8 cellular contexts compared by ENCODE assay signal in the genomic region with DNA sequence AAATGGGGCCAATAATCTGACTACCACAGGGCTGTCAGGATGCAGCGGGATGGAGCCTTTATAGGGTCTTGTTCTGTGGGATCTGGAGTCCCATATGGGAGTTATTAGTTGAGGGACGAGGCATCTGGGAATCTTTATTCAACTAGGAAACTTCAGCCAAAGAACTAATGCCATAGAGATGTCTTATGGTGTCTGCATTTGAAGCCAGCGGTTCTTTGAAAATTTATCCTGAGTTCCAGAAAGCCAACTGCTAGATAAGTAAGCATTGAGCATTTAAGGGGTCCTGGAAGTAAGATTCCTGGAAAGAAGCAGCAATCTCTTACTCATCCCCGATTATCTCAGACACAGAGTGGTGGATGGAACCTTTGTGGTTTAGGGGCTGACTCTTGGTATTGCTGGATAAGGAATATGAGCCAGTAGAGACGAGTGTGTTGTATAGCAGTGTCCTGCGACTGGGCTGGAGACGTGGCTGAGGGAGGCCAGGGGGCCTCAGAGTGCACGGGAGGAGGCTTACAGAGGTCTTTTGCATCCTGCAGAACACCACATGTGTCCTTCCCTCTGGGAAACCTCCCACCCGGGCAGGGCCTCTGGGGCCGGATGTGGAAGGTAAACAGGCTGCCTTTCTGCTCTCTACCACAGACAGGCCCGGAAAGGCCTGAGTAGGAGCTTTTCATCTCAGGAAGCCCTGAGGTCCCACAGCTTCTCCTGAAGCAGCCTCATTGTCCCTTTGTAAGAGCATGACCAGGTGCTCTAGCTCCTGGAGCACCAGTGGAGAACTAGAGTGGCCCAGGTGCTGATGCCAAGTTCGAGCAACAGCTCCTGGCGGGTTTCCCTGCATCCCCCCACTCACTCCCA. TPM values are rescaled to one million over a fixed set of nuclear protein-coding genes. Genes with fewer than 3 reads are reported as not detected.
DNase-seq lines count a peak whose midpoint lies in the region; ATAC-seq and TF ChIP-seq lines count a peak whose summit lies in the region.

No MANE protein-coding gene starts in this region.

- H3K4me1 ChIP-seq in endodermal cell (ENCODE audit: control insufficient read depth, insufficient read depth, low read length): peaks cover 5% of the 10 kb centered on the region

- H3K9me3 ChIP-seq in CD4-positive, alpha-beta T cell (ENCODE audit: control insufficient read depth, low read length): no peaks in the 10 kb centered on the region
- H3K9me3 ChIP-seq in endodermal cell (ENCODE audit: control insufficient read depth, low read length): no peaks in the 10 kb centered on the region

- H3K27ac ChIP-seq in CD4-positive, alpha-beta T cell (ENCODE audit: low read depth, low read length): no peak overlapping the region
- no peak overlapping the region for H3K27ac ChIP-seq in endodermal cell (ENCODE audit: low read depth, low read length)

- peaks cover 74% of the 10 kb centered on the region for H3K4me1 Mint-ChIP-seq in CD4-positive, alpha-beta T cell (ENCODE audit: low read depth)
- H3K4me1 Mint-ChIP-seq in endodermal cell (peaks cover 46% of the 10 kb centered on the region), nephron progenitor cell (peaks cover 79% of the 10 kb centered on the region)

- POLR2A ChIA-PET in CD4-positive, alpha-beta T cell (lab: Charles Lee): no interaction called here

- no peak overlapping the region for H3K4me3 Mint-ChIP-seq in CD4-positive, alpha-beta T cell
- H3K4me3 Mint-ChIP-seq in endodermal cell (no peak overlapping the region), nephron progenitor cell (peak overlapping the region; percentile 5)

- 93 to 96% methylated on average over 7 to 13 of the region's 13 CpGs for WGBS in endodermal cell (ENCODE audit: insufficient coverage in 1 of 2, insufficient read length in 1 of 2), 2 experiments

- no peaks in the 10 kb centered on the region for H3K27me3 Mint-ChIP-seq in CD4-positive, alpha-beta T cell
- H3K27me3 Mint-ChIP-seq in endodermal cell (ENCODE audit: insufficient read depth) (no peaks in the 10 kb centered on the region), nephron progenitor cell (ENCODE audit: low read depth, poor library complexity) (peaks cover 2% of the 10 kb centered on the region)

- no peak for TF ChIP-seq CTCF in CD4-positive, alpha-beta T cell (IDR thresholded peaks at IDR 0.05)
- TF ChIP-seq CTCF in endodermal cell (conservative IDR thresholded peaks at IDR 0.05) (no peak), nephron progenitor cell (IDR thresholded peaks at IDR 0.05) (no peak)

- ATAC-seq in CD4-positive, alpha-beta T cell (ENCODE audit: poor library complexity): no peak
- no peak for ATAC-seq in HG03378 (IDR thresholded peaks at IDR 0.05; ENCODE audit: unreplicated experiment)

- H3K9ac ChIP-seq in endodermal cell (ENCODE audit: extremely low read depth, low read length, poor library complexity, severe bottlenecking): no peak overlapping the region

- H3K9me3 Mint-ChIP-seq in CD4-positive, alpha-beta T cell: no peaks in the 10 kb centered on the region
- H3K9me3 Mint-ChIP-seq in endodermal cell (no peaks in the 10 kb centered on the region), nephron progenitor cell (no peaks in the 10 kb centered on the region)

- intact Hi-C loops in CD4-positive, alpha-beta T cell (cut with DNase I, micrococcal nuclease): loop anchor here in 1 of 2 experiments (5.0 kb wide), 1 partner anchor 41 kb away; no protein-coding TSS in a partner anchor

- CTCF ChIA-PET in CD4-positive, alpha-beta T cell (lab: Charles Lee): no interaction called here

- no peak overlapping the region for H3K4me3 ChIP-seq in endodermal cell (ENCODE audit: low read length)

- H3K36me3 Mint-ChIP-seq in CD4-positive, alpha-beta T cell (ENCODE audit: low read depth): peaks cover 7% of the 10 kb centered on the region
- H3K36me3 Mint-ChIP-seq in endodermal cell (ENCODE audit: low read depth) (peaks cover 32% of the 10 kb centered on the region), nephron progenitor cell (ENCODE audit: low read depth) (peaks cover 40% of the 10 kb centered on the region)

- no peaks in the 10 kb centered on the region for H3K27me3 ChIP-seq in CD4-positive, alpha-beta T cell (ENCODE audit: control insufficient read depth, insufficient read depth, low read length)
- H3K27me3 ChIP-seq in endodermal cell (ENCODE audit: control insufficient read depth, insufficient read depth, low read length, poor library complexity, severe bottlenecking): no peaks in the 10 kb centered on the region

- no peak for DNase-seq in CD4-positive, alpha-beta T cell
- DNase-seq in endodermal cell (no peak), nephron progenitor cell (no peak), pons (ENCODE audit: low spot score) (no peak), iPS-NIHi11 (ENCODE audit: low spot score) (no peak), SHP77 treated with DMSO at 0.1 percent for 48 hours (lab: John Stamatoyannopoulos, UW) (no peak)

- peak overlapping the region; percentile 10 for H3K27ac Mint-ChIP-seq in CD4-positive, alpha-beta T cell
- H3K27ac Mint-ChIP-seq in endodermal cell: peak overlapping the region; percentile 61
- peak overlapping the region; percentile 99 for H3K27ac Mint-ChIP-seq in nephron progenitor cell

- peaks cover 39% of the 10 kb centered on the region for H3K36me3 ChIP-seq in endodermal cell (ENCODE audit: control insufficient read depth, insufficient read depth, low read length)

TF ChIP-seq in PFSK-1, 5 proteins besides CTCF, POLR2A, EP300 and RAD21:
- TF ChIP-seq, protein P1, sequence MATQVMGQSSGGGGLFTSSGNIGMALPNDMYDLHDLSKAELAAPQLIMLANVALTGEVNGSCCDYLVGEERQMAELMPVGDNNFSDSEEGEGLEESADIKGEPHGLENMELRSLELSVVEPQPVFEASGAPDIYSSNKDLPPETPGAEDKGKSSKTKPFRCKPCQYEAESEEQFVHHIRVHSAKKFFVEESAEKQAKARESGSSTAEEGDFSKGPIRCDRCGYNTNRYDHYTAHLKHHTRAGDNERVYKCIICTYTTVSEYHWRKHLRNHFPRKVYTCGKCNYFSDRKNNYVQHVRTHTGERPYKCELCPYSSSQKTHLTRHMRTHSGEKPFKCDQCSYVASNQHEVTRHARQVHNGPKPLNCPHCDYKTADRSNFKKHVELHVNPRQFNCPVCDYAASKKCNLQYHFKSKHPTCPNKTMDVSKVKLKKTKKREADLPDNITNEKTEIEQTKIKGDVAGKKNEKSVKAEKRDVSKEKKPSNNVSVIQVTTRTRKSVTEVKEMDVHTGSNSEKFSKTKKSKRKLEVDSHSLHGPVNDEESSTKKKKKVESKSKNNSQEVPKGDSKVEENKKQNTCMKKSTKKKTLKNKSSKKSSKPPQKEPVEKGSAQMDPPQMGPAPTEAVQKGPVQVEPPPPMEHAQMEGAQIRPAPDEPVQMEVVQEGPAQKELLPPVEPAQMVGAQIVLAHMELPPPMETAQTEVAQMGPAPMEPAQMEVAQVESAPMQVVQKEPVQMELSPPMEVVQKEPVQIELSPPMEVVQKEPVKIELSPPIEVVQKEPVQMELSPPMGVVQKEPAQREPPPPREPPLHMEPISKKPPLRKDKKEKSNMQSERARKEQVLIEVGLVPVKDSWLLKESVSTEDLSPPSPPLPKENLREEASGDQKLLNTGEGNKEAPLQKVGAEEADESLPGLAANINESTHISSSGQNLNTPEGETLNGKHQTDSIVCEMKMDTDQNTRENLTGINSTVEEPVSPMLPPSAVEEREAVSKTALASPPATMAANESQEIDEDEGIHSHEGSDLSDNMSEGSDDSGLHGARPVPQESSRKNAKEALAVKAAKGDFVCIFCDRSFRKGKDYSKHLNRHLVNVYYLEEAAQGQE (IDR thresholded peaks at IDR 0.05; ENCODE audit: insufficient read depth in 1 of 2, low read depth in 2 of 2, low read length in 2 of 2): no peak
- peak; percentile 94 for TF ChIP-seq FOXP2 (optimal IDR thresholded peaks at IDR 0.05; ENCODE audit: borderline replicate concordance, extremely low read depth, extremely low read length, insufficient read depth)
- 0 out of 2 replicates have a peak, but pooled peaks have one; percentile 48 for TF ChIP-seq SIN3A (IDR thresholded peaks at IDR 0.05; ENCODE audit: borderline replicate concordance, insufficient read depth, low read length)
- TF ChIP-seq POLR2AphosphoS5 (IDR thresholded peaks at IDR 0.05; ENCODE audit: low read depth, low read length): no peak

RNA-seq across cellular contexts. Expression of a gene that starts 28.8 kb away (rescaled TPM):
- 10 to 100 TPM; 70.3 to 84.0 TPM for total RNA-seq in CD4-positive, alpha-beta T cell
- 457 TPM for polyA plus RNA-seq in PFSK-1 (2012; ENCODE audit: insufficient read length, low read depth)
- total RNA-seq in endodermal cell: 100 to 1,000 TPM; 378 to 437 TPM
- 322 TPM for polyA plus RNA-seq in endodermal cell (2013, experiment 1 of 2)
- 298 TPM for polyA plus RNA-seq in endodermal cell (2013, experiment 2 of 2)

RNA-seq across cellular contexts. Expression of a gene that starts 57.3 kb away (rescaled TPM):
- 100 to 1,000 TPM; 309 to 322 TPM for total RNA-seq in CD4-positive, alpha-beta T cell
- 810 TPM for polyA plus RNA-seq in PFSK-1 (2012; ENCODE audit: insufficient read length, low read depth)
- total RNA-seq in endodermal cell: 100 to 1,000 TPM; 303 to 334 TPM
- 248 TPM for polyA plus RNA-seq in endodermal cell (2013, experiment 1 of 2)
- 218 TPM for polyA plus RNA-seq in endodermal cell (2013, experiment 2 of 2)

RNA-seq across cellular contexts. Expression of a gene that starts 58.5 kb away (rescaled TPM):
- total RNA-seq in CD4-positive, alpha-beta T cell: 100 to 1,000 TPM; 173 to 185 TPM
- polyA plus RNA-seq in PFSK-1 (2012; ENCODE audit: insufficient read length, low read depth): 0.31 TPM
- 10 to 100 TPM; 12.3 to 17.8 TPM for total RNA-seq in endodermal cell
- 3.8 TPM for polyA plus RNA-seq in endodermal cell (2013, experiment 1 of 2)
- polyA plus RNA-seq in endodermal cell (2013, experiment 2 of 2): 5.5 TPM

Comparison
In these comparisons a context has a peak if more than half of its experiments do, and no peak if none do; other contexts are left out.
1. H3K27ac Mint-ChIP-seq: peak in every context shown above with its lines; median percentile 99 in nephron progenitor cell; 61 in endodermal cell; 10 in CD4-positive, alpha-beta T cell.
2. RNA of a gene that starts 28.8 kb away (total RNA-seq): 378 to 437 TPM in endodermal cell; 70.3 to 84.0 TPM in CD4-positive, alpha-beta T cell; every median in the first group is over 4 times any median in the second.
3. RNA of a gene that starts 58.5 kb away (total RNA-seq): 173 to 185 TPM in CD4-positive, alpha-beta T cell; 12.3 to 17.8 TPM in endodermal cell; every median in the first group is over 4 times any median in the second.